ENCODE assay signal across 8 cellular contexts in genomic region chr21:34890258-34890723, GRCh38.
DNase-seq lines count a peak whose midpoint lies in the region; ATAC-seq lines count a peak whose summit lies in the region.

No MANE protein-coding gene starts in this region.

- peaks cover 20% of the 10 kb centered on the region for H3K4me1 ChIP-seq in iPS-20b (ENCODE audit: insufficient read depth, low read length)
- H3K4me1 ChIP-seq in subcutaneous abdominal adipose tissue (ENCODE audit: control insufficient read depth in 5 of 5, insufficient read depth in 5 of 5, low read length in 5 of 5) = peaks cover 1 to 30% (median 18%) of the 10 kb centered on the region in 5 donors

- H3K36me3 ChIP-seq in iPS-20b (ENCODE audit: insufficient read depth, low read depth, low read length) (no peaks in the 10 kb centered on the region), subcutaneous abdominal adipose tissue (ENCODE audit: control insufficient read depth in 5 of 5, insufficient read depth in 5 of 5, low read length in 5 of 5) (no peaks in the 10 kb centered on the region)

- no peaks in the 10 kb centered on the region for H3K9me3 Mint-ChIP-seq in activated CD4-positive, alpha-beta T cell treated with anti-CD3 and anti-CD28 coated beads for 36 hours (ENCODE audit: low read depth)
- H3K9me3 Mint-ChIP-seq in activated CD4-positive, alpha-beta memory T cell treated with anti-CD3 and anti-CD28 coated beads, Interleukin-2, amount 10 ng/mL, durations not matched to agents 7 days and 5 days = no peaks in the 10 kb centered on the region

- H3K27ac Mint-ChIP-seq in activated CD4-positive, alpha-beta T cell treated with anti-CD3 and anti-CD28 coated beads for 36 hours = peak overlapping the region; percentile 55
- no peak overlapping the region for H3K27ac Mint-ChIP-seq in activated CD4-positive, alpha-beta memory T cell treated with anti-CD3 and anti-CD28 coated beads, Interleukin-2, amount 10 ng/mL, durations not matched to agents 7 days and 5 days

- intact Hi-C loops in activated CD4-positive, alpha-beta T cell treated with anti-CD3 and anti-CD28 coated beads for 36 hours (cut with DNase I, micrococcal nuclease) = loop anchor here (1.0 to 5.0 kb wide), 3 partner anchors 510 to 952 kb away; no protein-coding TSS in a partner anchor

- no peak overlapping the region for H3K27ac ChIP-seq in iPS-20b (ENCODE audit: low read length)
- H3K27ac ChIP-seq in subcutaneous abdominal adipose tissue (ENCODE audit: low read depth, low read length) = peak overlapping the region; percentile 97

- no peak for DNase-seq in activated CD4-positive, alpha-beta T cell treated with anti-CD3 and anti-CD28 coated beads for 36 hours
- DNase-seq in activated CD4-positive, alpha-beta T cell treated with anti-CD3 and anti-CD28 coated beads, Interleukin-2, amount 50 U/mL, for 1 hour = no peak
- DNase-seq in activated CD4-positive, alpha-beta memory T cell treated with anti-CD3 and anti-CD28 coated beads, Interleukin-2, amount 10 ng/mL, durations not matched to agents 7 days and 5 days = no peak

- CTCF ChIA-PET in activated CD4-positive, alpha-beta T cell treated with anti-CD3 and anti-CD28 coated beads for 36 hours (lab: Charles Lee) = interaction anchor here (0.6 to 7.7 kb wide), 19 partner anchors 9 to 198 kb away, joined by 3 to 32 read pairs (median 5); no protein-coding TSS in a partner anchor
- CTCF ChIA-PET in activated CD4-positive, alpha-beta memory T cell treated with anti-CD3 and anti-CD28 coated beads, Interleukin-2, amount 10 ng/mL, durations not matched to agents 7 days and 5 days (lab: Charles Lee) = interaction anchor here (1.0 to 8.7 kb wide), 27 partner anchors 10 to 511 kb away, joined by 3 to 161 read pairs (median 4); partner anchors contain the start of gene RUNX1

- H3K27me3 ChIP-seq in iPS-20b (ENCODE audit: insufficient read depth, low read length) (peaks cover 96% of the 10 kb centered on the region), subcutaneous abdominal adipose tissue (ENCODE audit: control insufficient read depth in 5 of 5, insufficient read depth in 4 of 5, low read length in 5 of 5) (peaks cover 0 to 18% (median 12%) of the 10 kb centered on the region in 5 donors)

- H3K9ac ChIP-seq in iPS-20b (ENCODE audit: low read depth, low read length) (no peak overlapping the region), subcutaneous abdominal adipose tissue (ENCODE audit: low read length in 5 of 5) (peak overlapping the region in 3 of 5 donors; percentile 89 to 94 (median 89))

- POLR2A ChIA-PET in activated CD4-positive, alpha-beta T cell treated with anti-CD3 and anti-CD28 coated beads for 36 hours (lab: Charles Lee) = interaction anchor here (1.0 to 5.6 kb wide), 14 partner anchors 23 to 208 kb away, joined by 3 to 104 read pairs (median 5); no protein-coding TSS in a partner anchor
- POLR2A ChIA-PET in activated CD4-positive, alpha-beta memory T cell treated with anti-CD3 and anti-CD28 coated beads, Interleukin-2, amount 10 ng/mL, durations not matched to agents 7 days and 5 days (lab: Charles Lee) = interaction anchor here (0.8 to 16.0 kb wide), 21 partner anchors 9 to 510 kb away, joined by 3 to 623 read pairs (median 7); partner anchors contain the start of gene RUNX1

- H3K9me3 ChIP-seq in iPS-20b (ENCODE audit: insufficient read depth, low read depth, low read length) = no peaks in the 10 kb centered on the region
- H3K9me3 ChIP-seq in subcutaneous abdominal adipose tissue (ENCODE audit: control insufficient read depth in 5 of 5, low read length in 5 of 5) = no peaks in the 10 kb centered on the region

- peaks cover 41% of the 10 kb centered on the region for H3K4me1 Mint-ChIP-seq in activated CD4-positive, alpha-beta T cell treated with anti-CD3 and anti-CD28 coated beads for 36 hours
- peaks cover 38% of the 10 kb centered on the region for H3K4me1 Mint-ChIP-seq in activated CD4-positive, alpha-beta memory T cell treated with anti-CD3 and anti-CD28 coated beads, Interleukin-2, amount 10 ng/mL, durations not matched to agents 7 days and 5 days

- H3K4me3 Mint-ChIP-seq in activated CD4-positive, alpha-beta T cell treated with anti-CD3 and anti-CD28 coated beads for 36 hours = peak overlapping the region; percentile 83
- H3K4me3 Mint-ChIP-seq in activated CD4-positive, alpha-beta memory T cell treated with anti-CD3 and anti-CD28 coated beads, Interleukin-2, amount 10 ng/mL, durations not matched to agents 7 days and 5 days = peak overlapping the region; percentile 85

- H3K36me3 Mint-ChIP-seq in activated CD4-positive, alpha-beta T cell treated with anti-CD3 and anti-CD28 coated beads for 36 hours (ENCODE audit: low read depth) = peaks cover 20% of the 10 kb centered on the region
- peaks cover 12% of the 10 kb centered on the region for H3K36me3 Mint-ChIP-seq in activated CD4-positive, alpha-beta memory T cell treated with anti-CD3 and anti-CD28 coated beads, Interleukin-2, amount 10 ng/mL, durations not matched to agents 7 days and 5 days (ENCODE audit: low read depth)

- no peak for ATAC-seq in activated CD4-positive, alpha-beta T cell treated with anti-CD3 and anti-CD28 coated beads for 36 hours
- ATAC-seq in GM19324 (IDR thresholded peaks at IDR 0.05; ENCODE audit: low FRiP score, unreplicated experiment) = no peak
- no peak for ATAC-seq in HG03469 (IDR thresholded peaks at IDR 0.05; ENCODE audit: unreplicated experiment)
- no peak for ATAC-seq in GM21390 (IDR thresholded peaks at IDR 0.05; ENCODE audit: unreplicated experiment)

- no peaks in the 10 kb centered on the region for H3K27me3 Mint-ChIP-seq in activated CD4-positive, alpha-beta T cell treated with anti-CD3 and anti-CD28 coated beads for 36 hours
- H3K27me3 Mint-ChIP-seq in activated CD4-positive, alpha-beta memory T cell treated with anti-CD3 and anti-CD28 coated beads, Interleukin-2, amount 10 ng/mL, durations not matched to agents 7 days and 5 days = peaks cover 2% of the 10 kb centered on the region

- H3K4me3 ChIP-seq in iPS-20b (ENCODE audit: low read length) (peak overlapping the region; percentile 71), subcutaneous abdominal adipose tissue (ENCODE audit: low read depth in 1 of 5, low read length in 5 of 5) (peak overlapping the region in 4 of 5 donors; percentile 82 to 91 (median 86))
